Comparison of ENCODE assay signal across 1 cellular context in genomic region chr5:141319699-141320098, GRCh38.
TF ChIP-seq lines count a peak whose summit lies in the region.

No MANE protein-coding gene starts in this region.

TF ChIP-seq in H1, 55 proteins besides CTCF, POLR2A, EP300 and RAD21:
- no peak for TF ChIP-seq SAP30 (IDR thresholded peaks at IDR 0.05; ENCODE audit: insufficient read depth, insufficient replicate concordance, low read length)
- TF ChIP-seq E2F6 (IDR thresholded peaks at IDR 0.05): no peak
- no peak for TF ChIP-seq ZNF274 (IDR thresholded peaks at IDR 0.05; ENCODE audit: borderline replicate concordance, extremely low read depth, low read length)
- no peak for TF ChIP-seq YY1 (IDR thresholded peaks at IDR 0.05; ENCODE audit: low read depth, low read length)
- TF ChIP-seq SIRT6 (IDR thresholded peaks at IDR 0.05; ENCODE audit: low read length): no peak
- TF ChIP-seq CHD7 (IDR thresholded peaks at IDR 0.05; ENCODE audit: insufficient replicate concordance, low read length): no peak
- no peak for TF ChIP-seq TCF12 (IDR thresholded peaks at IDR 0.05; ENCODE audit: low read depth, low read length)
- TF ChIP-seq HDAC6 (IDR thresholded peaks at IDR 0.05; ENCODE audit: low read depth, low read length): no peak
- TF ChIP-seq GTF2F1 (IDR thresholded peaks at IDR 0.05; ENCODE audit: borderline replicate concordance, low read depth, low read length): no peak
- TF ChIP-seq MAX (IDR thresholded peaks at IDR 0.05): no peak
- no peak for TF ChIP-seq PHF8 (conservative IDR thresholded peaks at IDR 0.05; ENCODE audit: low read depth, low read length)
- TF ChIP-seq JUND (IDR thresholded peaks at IDR 0.05; ENCODE audit: low read length): no peak
- TF ChIP-seq BRCA1 (IDR thresholded peaks at IDR 0.05; ENCODE audit: low read depth, low read length): no peak
- TF ChIP-seq TAF7 (optimal IDR thresholded peaks at IDR 0.05; ENCODE audit: borderline replicate concordance, low read depth, low read length): no peak
- TF ChIP-seq SP4 (IDR thresholded peaks at IDR 0.05; ENCODE audit: low read length): no peak
- no peak for TF ChIP-seq SP1 (IDR thresholded peaks at IDR 0.05; ENCODE audit: low read depth, low read length)
- no peak for TF ChIP-seq KDM4A (IDR thresholded peaks at IDR 0.05; ENCODE audit: low read depth, low read length, severe bottlenecking)
- TF ChIP-seq CTBP2 (IDR thresholded peaks at IDR 0.05; ENCODE audit: borderline replicate concordance, insufficient read depth, insufficient read length, low read length): no peak
